ENCODE assay signal across 8 cellular contexts in genomic region chr4:152779513-152780266, GRCh38. TPM values are rescaled to one million over a fixed set of nuclear protein-coding genes. Genes with fewer than 3 reads are reported as not detected.
DNase-seq lines count a peak whose midpoint lies in the region; ATAC-seq, FAIRE-seq and TF ChIP-seq lines count a peak whose summit lies in the region.

Gene ARFIP1 (plus strand): TSS chr4:152779954. CDS start chr4:152829634, 49,680 bp downstream.
Gene TIGD4 (minus strand): TSS chr4:152779730. CDS start chr4:152771004, 8,726 bp downstream.

- H4K20me1 ChIP-seq in H1 (replicated peaks in 1 of 2; ENCODE audit: control insufficient read depth in 1 of 2, insufficient read depth in 2 of 2, low read length in 2 of 2): peaks cover 0 to 4% of the 10 kb centered on the region in 2 experiments

- H2BK15ac ChIP-seq in H1 (ENCODE audit: low read length): peak within 1 kb of the TSS; percentile 83; the same call in 1 of the 2 replicates
- H2BK15ac ChIP-seq in mesenchymal stem cell (ENCODE audit: low read depth, poor library complexity, severe bottlenecking): peak within 1 kb of the TSS; percentile 77

- H3K4ac ChIP-seq in H1 (replicated peaks; ENCODE audit: insufficient read length, low read depth, low read length) (no peak within 1 kb of the TSS), mesenchymal stem cell (ENCODE audit: low read depth in 1 of 2, low read length in 2 of 2) (peak within 1 kb of the TSS; percentile 69 to 89)

- H2BK120ac ChIP-seq in H1 (replicated peaks; ENCODE audit: low read depth, low read length) (no peak within 1 kb of the TSS), mesenchymal stem cell (ENCODE audit: low read depth, low read length) (no peak within 1 kb of the TSS)

- H3K36me3 ChIP-seq in H1 (ENCODE audit: control insufficient read depth in 2 of 4, insufficient read depth in 4 of 4, low read length in 3 of 4) (no peaks in the 10 kb centered on the region), mesenchymal stem cell (ENCODE audit: control insufficient read depth in 1 of 2, insufficient read depth in 2 of 2, low read depth in 1 of 2, low read length in 2 of 2) (peaks cover 0 to 5% of the 10 kb centered on the region in 2 experiments)

- no peak within 1 kb of the TSS for H3K23ac ChIP-seq in H1 (ENCODE audit: insufficient read length)
- peak within 1 kb of the TSS in 1 of 2 experiments; percentile 9 for H3K23ac ChIP-seq in mesenchymal stem cell (ENCODE audit: low read length in 2 of 2)

- H4K5ac ChIP-seq in H1 (ENCODE audit: insufficient read length, low read depth, low read length): peak within 1 kb of the TSS; percentile 77

- H3K27ac ChIP-seq in H1 (ENCODE audit: low read depth, low read length) (peak within 1 kb of the TSS; percentile 83), mesenchymal stem cell (ENCODE audit: low read length, poor library complexity, severe bottlenecking) (peak within 1 kb of the TSS; percentile 88)

- peak; percentile 93 for ATAC-seq in GM19468 (IDR thresholded peaks at IDR 0.05; ENCODE audit: extremely low read depth, unreplicated experiment)

- peak within 1 kb of the TSS; percentile 99 for H2AFZ ChIP-seq in H1 (ENCODE audit: low read length)
- peak within 1 kb of the TSS; percentile 95 for H2AFZ ChIP-seq in mesenchymal stem cell (ENCODE audit: low read depth, low read length)

- H3K14ac ChIP-seq in H1 (ENCODE audit: insufficient read length): no peak within 1 kb of the TSS
- H3K14ac ChIP-seq in mesenchymal stem cell (ENCODE audit: low read length in 2 of 2): peak within 1 kb of the TSS in 1 of 2 experiments; percentile 79

- TF ChIP-seq EP300 in H1 (IDR thresholded peaks at IDR 0.05; ENCODE audit: borderline replicate concordance in 1 of 2, low read depth in 2 of 2, low read length in 2 of 2): no peak

- peak; percentile 88 for FAIRE-seq in H1 (lab: Jason Lieb, UNC)

- H3K9me3 ChIP-seq in H1 (ENCODE audit: insufficient read depth in 2 of 2, low read depth in 1 of 2, low read length in 1 of 2): no peaks in the 10 kb centered on the region
- H3K9me3 ChIP-seq in mesenchymal stem cell (ENCODE audit: control insufficient read depth, low read length): no peaks in the 10 kb centered on the region

- peak within 1 kb of the TSS; percentile 31; the same call in 1 of the 2 replicates for H2AK5ac ChIP-seq in H1 (ENCODE audit: low read depth, low read length)
- H2AK5ac ChIP-seq in mesenchymal stem cell (ENCODE audit: low read length, severe bottlenecking): no peak within 1 kb of the TSS

- CTCF ChIA-PET in H1 (lab: Charles Lee; ENCODE audit: partially characterized antibody): interaction anchor here (0.6 to 2.1 kb wide), 20 partner anchors 12 to 371 kb away, joined by 3 to 8 read pairs (median 4); no protein-coding TSS in a partner anchor

- peak within 1 kb of the TSS; percentile 92; the same call in 1 of the 2 replicates for H4K8ac ChIP-seq in H1 (ENCODE audit: extremely low read depth, insufficient read depth, low read length)
- peak within 1 kb of the TSS; percentile 93 for H4K8ac ChIP-seq in mesenchymal stem cell (ENCODE audit: low read length)

- WGBS in H1 (ENCODE audit: extremely low coverage in 1 of 2, insufficient coverage in 1 of 2, insufficient read length in 1 of 2, insufficient replicate concordance in 2 of 2, low coverage in 1 of 2, low lambda C conversion rate in 2 of 2, missing lambda C conversion rate in 1 of 2), 2 experiments: 2% methylated on average over 53 of the region's 55 CpGs; no CpG with 5 or more reads in 1 of the 2 experiments
- under 1% methylated on average over 50 of the region's 55 CpGs for WGBS in mesenchymal stem cell

- H2BK5ac ChIP-seq in H1 (ENCODE audit: low read depth, low read length) (peak within 1 kb of the TSS; percentile 94), mesenchymal stem cell (ENCODE audit: low read depth, low read length, poor library complexity, severe bottlenecking) (peak within 1 kb of the TSS; percentile 48)

- peaks cover 14% of the 10 kb centered on the region for H3K23me2 ChIP-seq in H1 (ENCODE audit: low read depth, low read length)

- H3K4me2 ChIP-seq in H1 (ENCODE audit: insufficient read depth in 1 of 2, low read depth in 2 of 2, low read length in 2 of 2) (peak within 1 kb of the TSS; percentile 93 to 98), mesenchymal stem cell (ENCODE audit: low read length, poor library complexity, severe bottlenecking) (peak within 1 kb of the TSS; percentile 81)

- H3K56ac ChIP-seq in H1 (replicated peaks; ENCODE audit: insufficient read length, low read depth, low read length): peak within 1 kb of the TSS; percentile 55

- TF ChIP-seq POLR2A in H1 (IDR thresholded peaks at IDR 0.05; ENCODE audit: control extremely low read depth in 1 of 2, low read depth in 2 of 2, low read length in 2 of 2): peak; percentile 63 to 65; a peak in 2 of 3 replicates

- H3K9ac ChIP-seq in H1 (replicated peaks in 1 of 4; ENCODE audit: extremely low read depth in 1 of 4, low read depth in 3 of 4, low read length in 3 of 4): peak within 1 kb of the TSS; percentile 25 to 88 (median 73)
- H3K9ac ChIP-seq in mesenchymal stem cell (ENCODE audit: low read length): peak within 1 kb of the TSS; percentile 94

- H3K79me1 ChIP-seq in H1 (ENCODE audit: low read depth, low read length) (no peaks in the 10 kb centered on the region), mesenchymal stem cell (replicated peaks; ENCODE audit: low read length, poor library complexity, severe bottlenecking) (peaks cover 9% of the 10 kb centered on the region)

- H3K18ac ChIP-seq in H1 (ENCODE audit: extremely low read depth, low read length) (peak within 1 kb of the TSS; percentile 98), mesenchymal stem cell (ENCODE audit: low read depth in 1 of 2, low read length in 2 of 2) (peak within 1 kb of the TSS; percentile 80 to 95)

- peak within 1 kb of the TSS; percentile 91 for H2BK12ac ChIP-seq in H1 (ENCODE audit: low read depth, low read length)
- H2BK12ac ChIP-seq in mesenchymal stem cell (ENCODE audit: low read length in 2 of 2): peak within 1 kb of the TSS; percentile 21 to 63

- 0 out of 2 replicates have a peak within 1 kb of the TSS, but pooled peaks have one; percentile 43 for H2BK20ac ChIP-seq in H1 (ENCODE audit: low read length)

- no peaks in the 10 kb centered on the region for H3K27me3 ChIP-seq in H1 (replicated peaks in 1 of 4; ENCODE audit: control insufficient read depth in 3 of 4, extremely low read depth in 1 of 4, insufficient read depth in 3 of 4, low read length in 3 of 4)
- no peaks in the 10 kb centered on the region for H3K27me3 ChIP-seq in mesenchymal stem cell (ENCODE audit: control insufficient read depth in 1 of 2, insufficient read depth in 1 of 2, low read length in 2 of 2)

- peaks cover 11 to 45% of the 10 kb centered on the region in 2 experiments for H3K79me2 ChIP-seq in H1 (ENCODE audit: control insufficient read depth in 1 of 2, insufficient read depth in 2 of 2, low read length in 2 of 2)

- peak; percentile 54 to 61 for TF ChIP-seq RAD21 in H1 (IDR thresholded peaks at IDR 0.05 in 1 of 2, conservative IDR thresholded peaks at IDR 0.05 in 1 of 2; ENCODE audit: low read depth in 2 of 2, low read length in 2 of 2)

- H4K91ac ChIP-seq in H1 (replicated peaks; ENCODE audit: insufficient read length, low read length): peak within 1 kb of the TSS; percentile 71
- peak within 1 kb of the TSS; percentile 72 for H4K91ac ChIP-seq in mesenchymal stem cell (ENCODE audit: low read length)

- H3K4me3 ChIP-seq in H1 (ENCODE audit: extremely low read depth in 1 of 4, insufficient read depth in 2 of 4, low read depth in 3 of 4, low read length in 4 of 4): peak within 1 kb of the TSS; percentile 55 to 95 (median 76)
- peak within 1 kb of the TSS; percentile 90 to 96 for H3K4me3 ChIP-seq in mesenchymal stem cell (ENCODE audit: insufficient read depth in 1 of 2, low read depth in 1 of 2, low read length in 2 of 2)

- peak; percentile 35 to 42 (median 41) for TF ChIP-seq CTCF in H1 (IDR thresholded peaks at IDR 0.05; ENCODE audit: control extremely low read depth in 1 of 3, insufficient read depth in 1 of 3, low read depth in 1 of 3, low read length in 3 of 3)

- peak; percentile 99 for DNase-seq in COLO829 (ENCODE audit: low spot score)
- peak; percentile 85 for DNase-seq in HS-5 (ENCODE audit: low read depth)
- DNase-seq in NK-92 (lab: John Stamatoyannopoulos, UW; ENCODE audit: unreplicated experiment): peak; percentile 65
- DNase-seq in activated CD8-positive, alpha-beta memory T cell treated with anti-CD3 and anti-CD28 coated beads for 4 hours (ENCODE audit: low read depth in 2 of 2): peak; percentile 88 to 90
- DNase-seq in H1 (ENCODE audit: low read depth in 1 of 2, low spot score in 2 of 2): peak; percentile 97 to 99
- DNase-seq in mesenchymal stem cell: peak; percentile 97
- peak; percentile 91 for DNase-seq in stimulated activated CD8-positive, alpha-beta memory T cell treated with anti-CD3 and anti-CD28 coated beads, Interleukin-12 subunit alpha, Interleukin-12 subunit beta, amount 100 ng/mL, for 4 hours (ENCODE audit: low read depth)

- POLR2A ChIA-PET in H1 (lab: Charles Lee; ENCODE audit: partially characterized antibody): interaction anchor here (0.7 to 2.7 kb wide), 10 partner anchors 10 to 311 kb away, joined by 3 to 9 read pairs (median 4); partner anchors contain the start of gene FBXW7

- H3K4me1 ChIP-seq in H1 (replicated peaks in 1 of 4; ENCODE audit: control insufficient read depth in 3 of 4, insufficient read depth in 4 of 4, low read length in 3 of 4) (peaks cover 0 to 4% (median 1%) of the 10 kb centered on the region in 4 experiments; a peak in 1 of 7 replicates), mesenchymal stem cell (ENCODE audit: control insufficient read depth, insufficient read depth, low read depth, low read length) (peaks cover 3% of the 10 kb centered on the region)

RNA-seq across cellular contexts. Expression of gene ARFIP1, which starts in this region (rescaled TPM):
- total RNA-seq in H1 (2021; fragmentation: NEBNext Ultra II Directional; extraction: Animal tissue kit (Norgen Biotek cat#: 25700)): 36.3 and 38.0 TPM in 2 replicates
- 9.1 and 13.5 TPM in 2 replicates for polyA plus RNA-seq in H1 (2011; rRNA removed)
- 19.9 TPM for polyA plus RNA-seq in H1 (2011; cell fraction: cytosol; rRNA removed)
- polyA plus RNA-seq in H1 (2011; cell fraction: nucleus; rRNA removed): 4.0 TPM
- 14.8 to 28.6 TPM (median 19.8 TPM) in 4 replicates for polyA plus RNA-seq in H1 (2012, experiment 1 of 2)
- 2.4 TPM for polyA plus RNA-seq in H1 (2012, experiment 2 of 2)
- 25.1 TPM for polyA plus RNA-seq in H1 (2013, experiment 1 of 2)
- polyA plus RNA-seq in H1 (2013, experiment 2 of 2): 25.2 TPM
- polyA minus RNA-seq in H1 (2011; rRNA and poly(A)+ RNA removed): 15.3 and 19.6 TPM in 2 replicates
- polyA minus RNA-seq in H1 (2011; cell fraction: cytosol; rRNA and poly(A)+ RNA removed): 14.7 TPM
- polyA minus RNA-seq in H1 (2011; cell fraction: nucleus; rRNA and poly(A)+ RNA removed): 21.3 TPM
- polyA plus RNA-seq in mesenchymal stem cell (2013, experiment 1 of 2): 35.9 TPM
- 39.5 TPM for polyA plus RNA-seq in mesenchymal stem cell (2013, experiment 2 of 2)

RNA-seq across cellular contexts. Expression of gene TIGD4, which starts in this region (rescaled TPM):
- total RNA-seq in H1 (2021; fragmentation: NEBNext Ultra II Directional; extraction: Animal tissue kit (Norgen Biotek cat#: 25700)): 1.8 and 2.3 TPM in 2 replicates
- 0.20 and 0.42 TPM in 2 replicates for polyA plus RNA-seq in H1 (2011; rRNA removed)
- 0.74 TPM for polyA plus RNA-seq in H1 (2011; cell fraction: cytosol; rRNA removed)
- polyA plus RNA-seq in H1 (2011; cell fraction: nucleus; rRNA removed): 0.50 TPM
- polyA plus RNA-seq in H1 (2012, experiment 1 of 2): 1.0 to 2.7 TPM (median 1.1 TPM) in 4 replicates
- 0.08 TPM for polyA plus RNA-seq in H1 (2012, experiment 2 of 2)
- polyA plus RNA-seq in H1 (2013, experiment 1 of 2): 1.7 TPM
- 1.7 TPM for polyA plus RNA-seq in H1 (2013, experiment 2 of 2)
- polyA minus RNA-seq in H1 (2011; rRNA and poly(A)+ RNA removed): 0.82 and 1.0 TPM in 2 replicates
- polyA minus RNA-seq in H1 (2011; cell fraction: cytosol; rRNA and poly(A)+ RNA removed): 2.2 TPM
- 3.4 TPM for polyA minus RNA-seq in H1 (2011; cell fraction: nucleus; rRNA and poly(A)+ RNA removed)
- polyA plus RNA-seq in mesenchymal stem cell (2013, experiment 1 of 2): 0.07 TPM
- polyA plus RNA-seq in mesenchymal stem cell (2013, experiment 2 of 2): 0.05 TPM

Comparison
In these comparisons a context has a peak if more than half of its experiments do, and no peak if none do; other contexts are left out.
1. Peak in every context shown above with its lines: DNase-seq, ATAC-seq, H3K4me3 ChIP-seq and H3K27ac ChIP-seq.